24 cellular contexts compared by ENCODE assay signal in the genomic region with DNA sequence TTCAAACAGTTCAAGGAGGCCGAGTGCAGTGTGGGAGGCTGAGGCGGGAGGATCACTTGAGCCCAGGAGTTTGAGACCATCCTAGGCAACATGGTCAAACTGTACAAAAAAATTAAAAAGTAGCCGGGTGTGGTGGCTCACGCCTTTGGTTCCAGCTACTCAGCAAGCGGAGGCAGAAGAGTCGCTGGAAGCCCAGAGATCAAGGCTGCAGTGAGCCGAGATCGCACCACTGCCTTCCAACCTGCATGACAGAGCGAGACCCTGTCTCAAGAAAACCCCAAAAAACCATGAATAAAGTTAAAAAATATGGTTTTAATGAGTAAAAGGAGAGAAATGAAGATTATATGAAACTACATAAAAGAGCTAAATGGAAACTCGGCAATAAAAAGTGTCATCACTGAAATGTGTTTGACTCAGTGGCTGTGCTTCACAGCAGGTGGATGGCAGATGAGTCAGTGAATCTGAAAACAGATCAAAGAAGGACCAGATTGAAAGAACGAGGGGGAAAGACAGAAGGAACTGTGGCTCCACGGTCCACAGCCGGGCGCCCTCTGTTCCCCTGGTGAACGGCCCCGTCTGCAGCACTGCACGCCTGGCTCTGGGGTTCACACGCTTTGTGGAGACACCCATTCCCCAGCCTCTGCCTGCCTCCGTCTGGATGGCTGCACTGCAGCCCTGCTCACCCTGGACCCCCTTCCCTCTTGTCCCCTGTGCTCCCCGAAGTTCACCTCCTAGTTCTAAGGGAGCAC. TPM values are rescaled to one million over a fixed set of nuclear protein-coding genes. Genes with fewer than 3 reads are reported as not detected.
DNase-seq lines count a peak whose midpoint lies in the region; ATAC-seq and TF ChIP-seq lines count a peak whose summit lies in the region.
"Had no signal": no experiment of that assay in that cellular context is flagged by ENCODE, and none has a peak within 500 bp of the region (broad histone marks: within the 10 kb centered on the region; RNA-seq: fewer than 3 reads in every experiment).

No MANE protein-coding gene starts in this region.

- peaks cover 0 to 26% of the 10 kb centered on the region in 2 donors for H3K36me3 Mint-ChIP-seq in activated naive CD4-positive, alpha-beta T cell treated with anti-CD3 and anti-CD28 coated beads, Interleukin-2, amount 50 U/mL, for 72 hours

- intact Hi-C loops in prostate gland (cut with DNase I), result no loop called here

- WGBS in prostate gland, result 92% methylated on average over 20 of the region's 20 CpGs

- peak; percentile 97 to 98 for ATAC-seq in activated naive CD4-positive, alpha-beta T cell treated with anti-CD3 and anti-CD28 coated beads, Interleukin-2, amount 50 U/mL, for 72 hours
- ATAC-seq in omental fat pad (ENCODE audit: low FRiP score), result no peak
- ATAC-seq: GM23338 had no signal

- no peaks in the 10 kb centered on the region for H3K27me3 ChIP-seq in prostate gland (replicated peaks; ENCODE audit: insufficient read depth)
- H3K27me3 ChIP-seq: hepatocyte, MG63 had no signal

- H3K27ac ChIP-seq in prostate gland, result no peak overlapping the region
- H3K27ac ChIP-seq: hepatocyte had no signal

- no peaks in the 10 kb centered on the region for H3K36me3 ChIP-seq in prostate gland
- H3K36me3 ChIP-seq: MG63 had no signal

- H3K27ac Mint-ChIP-seq in activated naive CD4-positive, alpha-beta T cell treated with anti-CD3 and anti-CD28 coated beads, Interleukin-2, amount 50 U/mL, for 72 hours, result peak overlapping the region; percentile 48 to 78
- H3K27ac Mint-ChIP-seq: activated CD4-positive, alpha-beta T cell treated with anti-CD3 and anti-CD28 coated beads, Interleukin-2, amount 10 ng/mL, durations not matched to agents 7 days and 5 days; GM23338; nephron progenitor cell; progenitor cell of endocrine pancreas had no signal

- no peak overlapping the region for H3K4me3 ChIP-seq in GM12865 (ENCODE audit: low read depth, low read length)
- H3K4me3 ChIP-seq in prostate gland, result no peak overlapping the region
- H3K4me3 ChIP-seq: GM23338, hepatocyte, MG63 had no signal

- no peak for TF ChIP-seq POLR2A in prostate gland (IDR thresholded peaks at IDR 0.05)

- DNase-seq in activated CD8-positive, alpha-beta memory T cell treated with anti-CD3 and anti-CD28 coated beads, Interleukin-2, amount 50 U/mL, for 48 hours, result peak; percentile 69
- no peak for DNase-seq in activated CD8-positive, alpha-beta memory T cell treated with anti-CD3 and anti-CD28 coated beads, Interleukin-2, amount 50 U/mL, for 4 hours
- DNase-seq in GM12865 (ENCODE audit: low read depth), result peak; percentile 44
- peak in 1 of 2 donors; percentile 64 for DNase-seq in activated naive CD4-positive, alpha-beta T cell treated with anti-CD3 and anti-CD28 coated beads, Interleukin-2, amount 50 U/mL, for 72 hours (ENCODE audit: low spot score in 2 of 2)
- DNase-seq in stimulated activated CD4-positive, alpha-beta T cell treated with anti-CD3 and anti-CD28 coated beads, Interleukin-4, amount 100 ng/mL, for 24 hours, result peak; percentile 59
- no peak for DNase-seq in prostate gland (ENCODE audit: low spot score)
- DNase-seq in NCI-H1694 treated with DMSO at 0.1 percent for 48 hours (lab: John Stamatoyannopoulos, UW), result no peak
- DNase-seq in omental fat pad (ENCODE audit: low spot score), result no peak
- DNase-seq: activated CD4-positive, alpha-beta T cell treated with anti-CD3 and anti-CD28 coated beads, Interleukin-2, amount 10 ng/mL, durations not matched to agents 7 days and 5 days; anterior cingulate cortex; caudate nucleus; CD4-positive, alpha-beta memory T cell; DMS153; erythroblast; foreskin melanocyte; MG63; NCI-H1436; NCI-H2171; NCI-H526; nephron progenitor cell had no signal

- TF ChIP-seq CTCF in GM12865 (IDR thresholded peaks at IDR 0.05; ENCODE audit: insufficient read depth, low read depth, low read length, missing control alignments) (no peak), prostate gland (IDR thresholded peaks at IDR 0.05) (no peak), omental fat pad (IDR thresholded peaks at IDR 0.05) (no peak)

- no peaks in the 10 kb centered on the region for H3K4me1 ChIP-seq in prostate gland (replicated peaks)

- H3K9me3 Mint-ChIP-seq in activated naive CD4-positive, alpha-beta T cell treated with anti-CD3 and anti-CD28 coated beads, Interleukin-2, amount 50 U/mL, for 72 hours, result peaks cover 0 to 4% of the 10 kb centered on the region in 2 donors
- H3K9me3 Mint-ChIP-seq: activated CD4-positive, alpha-beta T cell treated with anti-CD3 and anti-CD28 coated beads, Interleukin-2, amount 10 ng/mL, durations not matched to agents 7 days and 5 days; CD4-positive, alpha-beta memory T cell had no signal

- H3K9me3 ChIP-seq in prostate gland, result no peaks in the 10 kb centered on the region
- H3K9me3 ChIP-seq: MG63 had no signal

RNA-seq across cellular contexts. Expression of gene EXD3, which starts 25.1 kb away (rescaled TPM):
- 10 to 100 TPM in 1 of 2 donors, 1 to 10 TPM in 1; 7.9 to 14.8 TPM for total RNA-seq in activated naive CD4-positive, alpha-beta T cell treated with anti-CD3 and anti-CD28 coated beads, Interleukin-2, amount 50 U/mL, for 72 hours
- total RNA-seq in prostate gland (10 to 100 TPM; 32.6 to 44.8 TPM), omental fat pad (10 to 100 TPM in 3 of 4 donors, 1 to 10 TPM in 1; 8.3 to 18.3 (median 10.5) TPM)

RNA-seq across cellular contexts. Expression of gene NOXA1, which starts 25.3 kb away (rescaled TPM):
- 1 to 10 TPM in 1 of 2 donors, not detected in 1; 1.5 TPM for total RNA-seq in activated naive CD4-positive, alpha-beta T cell treated with anti-CD3 and anti-CD28 coated beads, Interleukin-2, amount 50 U/mL, for 72 hours
- total RNA-seq in prostate gland, result 10 to 100 TPM in 1 of 2 donors, 1 to 10 TPM in 1; 7.5 to 17.1 TPM
- 1 to 10 TPM in 3 of 4 donors, under 1 TPM in 1; 0.84 to 3.8 (median 2.1) TPM for total RNA-seq in omental fat pad

RNA-seq across cellular contexts. Expression of gene ENTPD8, which starts 43.3 kb away (rescaled TPM):
- not detected for total RNA-seq in activated naive CD4-positive, alpha-beta T cell treated with anti-CD3 and anti-CD28 coated beads, Interleukin-2, amount 50 U/mL, for 72 hours
- total RNA-seq in prostate gland, result 1 to 10 TPM; 1.8 TPM
- not detected for total RNA-seq in omental fat pad
- total RNA-seq: activated CD4-positive, alpha-beta T cell treated with anti-CD3 and anti-CD28 coated beads, Interleukin-2, amount 10 ng/mL, durations not matched to agents 7 days and 5 days; CD4-positive, alpha-beta memory T cell; mononuclear cell had no signal

Comparison
In these comparisons a context has a peak if more than half of its experiments do, and no peak if none do; other contexts are left out.
1. DNase-seq: peak in activated CD8-positive, alpha-beta memory T cell treated with anti-CD3 and anti-CD28 coated beads, Interleukin-2, amount 50 U/mL, for 48 hours (single experiment), GM12865 (single experiment) and stimulated activated CD4-positive, alpha-beta T cell treated with anti-CD3 and anti-CD28 coated beads, Interleukin-4, amount 100 ng/mL, for 24 hours (single experiment); none in activated CD8-positive, alpha-beta memory T cell treated with anti-CD3 and anti-CD28 coated beads, Interleukin-2, amount 50 U/mL, for 4 hours (single experiment), prostate gland (single experiment), NCI-H1694 treated with DMSO at 0.1 percent for 48 hours (single experiment) and omental fat pad (single experiment).